In the genomic region with DNA sequence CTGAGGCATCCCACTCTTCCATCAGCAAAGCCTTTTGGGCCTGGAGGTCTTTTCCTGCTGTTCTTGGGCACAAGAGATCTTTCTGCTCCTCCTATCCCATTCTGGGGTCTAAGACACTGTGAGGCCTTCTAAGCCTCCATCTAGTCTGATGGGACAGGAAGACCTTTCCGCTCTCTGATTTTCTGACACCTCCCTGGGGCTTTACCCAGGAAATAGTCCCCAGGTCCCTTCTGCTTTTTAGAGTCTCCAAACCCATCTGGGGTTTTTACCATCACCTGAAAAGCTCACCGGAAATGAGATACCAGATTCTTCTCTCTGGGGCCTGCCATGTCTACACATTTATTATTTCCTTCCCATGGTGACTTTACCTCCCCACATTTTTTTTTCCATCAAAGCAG, we compare ENCODE assay signal across 1 cellular context.
TF ChIP-seq lines count a peak whose summit lies in the region.

No MANE protein-coding gene starts in this region.

TF ChIP-seq in WTC11, 78 proteins besides CTCF, POLR2A, EP300 and RAD21 (continued from another document):
- TF ChIP-seq, protein P1, sequence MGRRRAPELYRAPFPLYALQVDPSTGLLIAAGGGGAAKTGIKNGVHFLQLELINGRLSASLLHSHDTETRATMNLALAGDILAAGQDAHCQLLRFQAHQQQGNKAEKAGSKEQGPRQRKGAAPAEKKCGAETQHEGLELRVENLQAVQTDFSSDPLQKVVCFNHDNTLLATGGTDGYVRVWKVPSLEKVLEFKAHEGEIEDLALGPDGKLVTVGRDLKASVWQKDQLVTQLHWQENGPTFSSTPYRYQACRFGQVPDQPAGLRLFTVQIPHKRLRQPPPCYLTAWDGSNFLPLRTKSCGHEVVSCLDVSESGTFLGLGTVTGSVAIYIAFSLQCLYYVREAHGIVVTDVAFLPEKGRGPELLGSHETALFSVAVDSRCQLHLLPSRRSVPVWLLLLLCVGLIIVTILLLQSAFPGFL (CRISPR knock-in tag; IDR thresholded peaks at IDR 0.05; ENCODE audit: borderline replicate concordance): no peak
- TF ChIP-seq, protein P2, sequence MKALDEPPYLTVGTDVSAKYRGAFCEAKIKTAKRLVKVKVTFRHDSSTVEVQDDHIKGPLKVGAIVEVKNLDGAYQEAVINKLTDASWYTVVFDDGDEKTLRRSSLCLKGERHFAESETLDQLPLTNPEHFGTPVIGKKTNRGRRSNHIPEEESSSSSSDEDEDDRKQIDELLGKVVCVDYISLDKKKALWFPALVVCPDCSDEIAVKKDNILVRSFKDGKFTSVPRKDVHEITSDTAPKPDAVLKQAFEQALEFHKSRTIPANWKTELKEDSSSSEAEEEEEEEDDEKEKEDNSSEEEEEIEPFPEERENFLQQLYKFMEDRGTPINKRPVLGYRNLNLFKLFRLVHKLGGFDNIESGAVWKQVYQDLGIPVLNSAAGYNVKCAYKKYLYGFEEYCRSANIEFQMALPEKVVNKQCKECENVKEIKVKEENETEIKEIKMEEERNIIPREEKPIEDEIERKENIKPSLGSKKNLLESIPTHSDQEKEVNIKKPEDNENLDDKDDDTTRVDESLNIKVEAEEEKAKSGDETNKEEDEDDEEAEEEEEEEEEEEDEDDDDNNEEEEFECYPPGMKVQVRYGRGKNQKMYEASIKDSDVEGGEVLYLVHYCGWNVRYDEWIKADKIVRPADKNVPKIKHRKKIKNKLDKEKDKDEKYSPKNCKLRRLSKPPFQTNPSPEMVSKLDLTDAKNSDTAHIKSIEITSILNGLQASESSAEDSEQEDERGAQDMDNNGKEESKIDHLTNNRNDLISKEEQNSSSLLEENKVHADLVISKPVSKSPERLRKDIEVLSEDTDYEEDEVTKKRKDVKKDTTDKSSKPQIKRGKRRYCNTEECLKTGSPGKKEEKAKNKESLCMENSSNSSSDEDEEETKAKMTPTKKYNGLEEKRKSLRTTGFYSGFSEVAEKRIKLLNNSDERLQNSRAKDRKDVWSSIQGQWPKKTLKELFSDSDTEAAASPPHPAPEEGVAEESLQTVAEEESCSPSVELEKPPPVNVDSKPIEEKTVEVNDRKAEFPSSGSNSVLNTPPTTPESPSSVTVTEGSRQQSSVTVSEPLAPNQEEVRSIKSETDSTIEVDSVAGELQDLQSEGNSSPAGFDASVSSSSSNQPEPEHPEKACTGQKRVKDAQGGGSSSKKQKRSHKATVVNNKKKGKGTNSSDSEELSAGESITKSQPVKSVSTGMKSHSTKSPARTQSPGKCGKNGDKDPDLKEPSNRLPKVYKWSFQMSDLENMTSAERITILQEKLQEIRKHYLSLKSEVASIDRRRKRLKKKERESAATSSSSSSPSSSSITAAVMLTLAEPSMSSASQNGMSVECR (CRISPR knock-in tag; IDR thresholded peaks at IDR 0.05; ENCODE audit: borderline replicate concordance): no peak
- TF ChIP-seq JAZF1 (CRISPR knock-in tag; IDR thresholded peaks at IDR 0.05) (no peak), SMAD4 (CRISPR knock-in tag; IDR thresholded peaks at IDR 0.05) (no peak)
- TF ChIP-seq, protein P3, sequence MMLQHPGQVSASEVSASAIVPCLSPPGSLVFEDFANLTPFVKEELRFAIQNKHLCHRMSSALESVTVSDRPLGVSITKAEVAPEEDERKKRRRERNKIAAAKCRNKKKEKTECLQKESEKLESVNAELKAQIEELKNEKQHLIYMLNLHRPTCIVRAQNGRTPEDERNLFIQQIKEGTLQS (CRISPR knock-in tag; conservative IDR thresholded peaks at IDR 0.05): no peak
